ENCODE assay signal across 1 cellular context in genomic region chr9:129558551-129559505, GRCh38.
TF ChIP-seq lines count a peak whose summit lies in the region.

No MANE protein-coding gene starts in this region.

TF ChIP-seq in HepG2, 621 proteins besides CTCF, POLR2A, EP300 and RAD21 (continued from another document and continues in another):
- 0 out of 2 replicates have a peak, but pooled peaks have one; percentile 72 for TF ChIP-seq HOXA9 (CRISPR knock-in tag; IDR thresholded peaks at IDR 0.05; ENCODE audit: borderline replicate concordance)
- TF ChIP-seq ZNF496 (CRISPR knock-in tag; IDR thresholded peaks at IDR 0.05; ENCODE audit: insufficient replicate concordance), result no peak
- no peak for TF ChIP-seq HCFC1 (IDR thresholded peaks at IDR 0.05; ENCODE audit: low read depth, low read length)
- TF ChIP-seq ZNF550 (CRISPR knock-in tag; IDR thresholded peaks at IDR 0.05; ENCODE audit: borderline replicate concordance), result no peak
- TF ChIP-seq E2F2 (CRISPR knock-in tag; IDR thresholded peaks at IDR 0.05; ENCODE audit: borderline replicate concordance), result no peak; the same call in 1 of the 2 replicates
- peak; percentile 98 for TF ChIP-seq ZFP37 (CRISPR knock-in tag; IDR thresholded peaks at IDR 0.05; ENCODE audit: borderline replicate concordance)
- peak; percentile 29 for TF ChIP-seq ZNF781 (CRISPR knock-in tag; IDR thresholded peaks at IDR 0.05; ENCODE audit: borderline replicate concordance, not compliant biosample characterization)
- TF ChIP-seq TCF12 (IDR thresholded peaks at IDR 0.05), result no peak
- TF ChIP-seq TCF12 (CRISPR knock-in tag; IDR thresholded peaks at IDR 0.05), result peak; percentile 78
- TF ChIP-seq JUN (CRISPR knock-in tag; IDR thresholded peaks at IDR 0.05), result peak; percentile 73; the same call in 1 of the 2 replicates
- TF ChIP-seq HNF4G (IDR thresholded peaks at IDR 0.05; ENCODE audit: borderline replicate concordance, low read depth, low read length), result peak; percentile 50; the same call in 1 of the 2 replicates
- TF ChIP-seq HNF4G (CRISPR knock-in tag; IDR thresholded peaks at IDR 0.05; ENCODE audit: borderline replicate concordance, low read depth), result peak; percentile 70; the same call in 1 of the 2 replicates
- TF ChIP-seq NFATC3 (CRISPR knock-in tag; IDR thresholded peaks at IDR 0.05), result 0 out of 2 replicates have a peak, but pooled peaks have one; percentile 46
- no peak for TF ChIP-seq CBX1 (IDR thresholded peaks at IDR 0.05; ENCODE audit: low read depth)
- TF ChIP-seq PCBP2 (optimal IDR thresholded peaks at IDR 0.05; ENCODE audit: low read depth, low read length, poor library complexity, severe bottlenecking), result no peak
- peak; percentile 98 for TF ChIP-seq CREB3 (CRISPR knock-in tag; IDR thresholded peaks at IDR 0.05)
- no peak for TF ChIP-seq HMGA1 (CRISPR knock-in tag; conservative IDR thresholded peaks at IDR 0.05)
- TF ChIP-seq SAFB2 (CRISPR knock-in tag; IDR thresholded peaks at IDR 0.05; ENCODE audit: borderline replicate concordance, low read depth), result no peak
- no peak for TF ChIP-seq ADNP (CRISPR knock-in tag; IDR thresholded peaks at IDR 0.05)
- TF ChIP-seq ZNF883 (CRISPR knock-in tag; IDR thresholded peaks at IDR 0.05; ENCODE audit: not compliant biosample characterization), result peak; percentile 85
- 0 out of 2 replicates have a peak, but pooled peaks have one; percentile 35 for TF ChIP-seq ZNF234 (CRISPR knock-in tag; conservative IDR thresholded peaks at IDR 0.05)
- no peak for TF ChIP-seq PREB (CRISPR knock-in tag; IDR thresholded peaks at IDR 0.05)
- TF ChIP-seq PRDM15 (CRISPR knock-in tag; IDR thresholded peaks at IDR 0.05), result peak; percentile 86
- TF ChIP-seq SMYD3 (CRISPR knock-in tag; IDR thresholded peaks at IDR 0.05), result peak; percentile 97
- peak; percentile 80 for TF ChIP-seq RBFOX2 (IDR thresholded peaks at IDR 0.05; ENCODE audit: low read depth, low read length)
- peak; percentile 85 for TF ChIP-seq ZNF18 (CRISPR knock-in tag; IDR thresholded peaks at IDR 0.05; ENCODE audit: insufficient replicate concordance)
- TF ChIP-seq POLR2AphosphoS5 (IDR thresholded peaks at IDR 0.05; ENCODE audit: low read depth, low read length), result peak; percentile 81
- TF ChIP-seq HDAC6 (IDR thresholded peaks at IDR 0.05; ENCODE audit: low read depth, low read length), result no peak
- TF ChIP-seq ZNF432 (CRISPR knock-in tag; IDR thresholded peaks at IDR 0.05; ENCODE audit: borderline replicate concordance), result no peak
- peak; percentile 94 for TF ChIP-seq HNRNPK (IDR thresholded peaks at IDR 0.05; ENCODE audit: low read depth, low read length, poor library complexity, severe bottlenecking)
- peak; percentile 77; the same call in 1 of the 2 replicates for TF ChIP-seq RNF2 (conservative IDR thresholded peaks at IDR 0.05; ENCODE audit: low read depth)
- TF ChIP-seq ZBTB49 (CRISPR knock-in tag; IDR thresholded peaks at IDR 0.05; ENCODE audit: borderline replicate concordance), result no peak; the same call in 1 of the 2 replicates
- no peak for TF ChIP-seq PLSCR1 (CRISPR knock-in tag; IDR thresholded peaks at IDR 0.05; ENCODE audit: borderline replicate concordance)
- TF ChIP-seq CENPBD1 (CRISPR knock-in tag; IDR thresholded peaks at IDR 0.05; ENCODE audit: borderline replicate concordance, low read depth), result no peak
- TF ChIP-seq SP1 (IDR thresholded peaks at IDR 0.05), result no peak
- TF ChIP-seq SP1 (CRISPR knock-in tag; IDR thresholded peaks at IDR 0.05), result peak; percentile 36; the same call in 1 of the 2 replicates
- TF ChIP-seq ZNF720 (CRISPR knock-in tag; IDR thresholded peaks at IDR 0.05), result no peak
- TF ChIP-seq ZNF615 (CRISPR knock-in tag; IDR thresholded peaks at IDR 0.05; ENCODE audit: borderline replicate concordance), result no peak; the same call in 1 of the 2 replicates
- peak; percentile 92; the same call in 1 of the 2 replicates for TF ChIP-seq ZNF678 (CRISPR knock-in tag; IDR thresholded peaks at IDR 0.05)
- no peak for TF ChIP-seq ZNF101 (CRISPR knock-in tag; IDR thresholded peaks at IDR 0.05; ENCODE audit: borderline replicate concordance, low read depth)
- TF ChIP-seq HOXA7 (CRISPR knock-in tag; IDR thresholded peaks at IDR 0.05), result no peak
- no peak for TF ChIP-seq ATF1 (CRISPR knock-in tag; IDR thresholded peaks at IDR 0.05)
- TF ChIP-seq ZNF350 (CRISPR knock-in tag; IDR thresholded peaks at IDR 0.05; ENCODE audit: borderline replicate concordance, low read depth), result peak; percentile 89
- TF ChIP-seq ZNF253 (CRISPR knock-in tag; IDR thresholded peaks at IDR 0.05; ENCODE audit: borderline replicate concordance), result peak; percentile 95; the same call in 1 of the 2 replicates
- peak; percentile 85 for TF ChIP-seq FOXC1 (CRISPR knock-in tag; IDR thresholded peaks at IDR 0.05; ENCODE audit: borderline replicate concordance)
- TF ChIP-seq ZNF232 (CRISPR knock-in tag; IDR thresholded peaks at IDR 0.05; ENCODE audit: borderline replicate concordance), result peak; percentile 99
- TF ChIP-seq BCLAF1 (IDR thresholded peaks at IDR 0.05), result no peak
- TF ChIP-seq SALL1 (CRISPR knock-in tag; IDR thresholded peaks at IDR 0.05), result peak; percentile 96
